8 cellular contexts compared by ENCODE assay signal in the genomic region with DNA sequence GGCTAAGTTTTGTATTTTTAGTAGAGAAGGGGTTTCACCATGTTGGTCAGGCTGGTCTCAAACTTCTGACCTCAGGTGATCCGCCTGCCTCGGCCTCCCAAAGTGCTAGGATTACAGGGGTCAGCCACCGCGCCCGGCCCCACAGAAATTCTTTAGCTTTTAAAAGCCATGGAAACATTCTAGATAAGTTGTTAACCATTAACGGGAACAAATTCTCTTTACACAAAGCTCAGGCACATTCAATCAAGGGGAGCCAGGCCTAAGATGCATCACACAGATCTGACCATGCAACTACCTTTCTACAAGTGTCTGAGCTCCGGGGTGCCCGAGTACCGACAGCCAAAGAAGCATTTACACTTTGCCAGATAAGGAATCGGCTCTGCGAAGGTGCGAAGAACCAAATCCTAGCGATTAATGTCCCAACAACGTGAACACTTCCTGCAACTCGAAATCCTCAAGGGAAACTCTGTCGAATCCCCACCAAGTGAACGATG. TPM values are rescaled to one million over a fixed set of nuclear protein-coding genes. Genes with fewer than 3 reads are reported as not detected.
DNase-seq lines count a peak whose midpoint lies in the region; ATAC-seq and TF ChIP-seq lines count a peak whose summit lies in the region.

No MANE protein-coding gene starts in this region.

- no peaks in the 10 kb centered on the region for H3K36me3 ChIP-seq in breast epithelium

- H3K9me3 ChIP-seq in breast epithelium (no peaks in the 10 kb centered on the region), mononuclear cell (ENCODE audit: low read depth, low read length) (no peaks in the 10 kb centered on the region)

- peak; percentile 33 for DNase-seq in 8988T
- no peak for DNase-seq in HFFc6
- no peak for DNase-seq in breast epithelium (ENCODE audit: low spot score in 2 of 2)
- DNase-seq in GM13977 (ENCODE audit: low spot score) = no peak
- no peak for DNase-seq in NCI-H1436 (lab: John Stamatoyannopoulos, UW)
- no peak for DNase-seq in ureter (ENCODE audit: low spot score)

- no peak for TF ChIP-seq POLR2A in breast epithelium (IDR thresholded peaks at IDR 0.05)

- ATAC-seq in HG02642 (IDR thresholded peaks at IDR 0.05; ENCODE audit: poor library complexity, unreplicated experiment) = no peak

- intact Hi-C loops in breast epithelium (cut with DNase I; ENCODE audit: low total_unique reads) = no loop called here

- peaks cover 0 to 3% of the 10 kb centered on the region in 2 donors for H3K4me1 ChIP-seq in breast epithelium
- peaks cover 29% of the 10 kb centered on the region for H3K4me1 ChIP-seq in mononuclear cell (ENCODE audit: insufficient read depth, low read length)

- in situ Hi-C loops in GM13977 (cut with MboI; ENCODE audit: low pct_unique_long_range_greater_than_20kb, low sequenced_read_pairs, unreplicated experiment) = no loop called here

- H3K4me3 ChIP-seq in breast epithelium (peak overlapping the region; percentile 96 to 100 (median 99)), mononuclear cell (ENCODE audit: low read length) (peak overlapping the region; percentile 91)

- H3K27ac Mint-ChIP-seq in HFFc6 = peak overlapping the region; percentile 72

- no peaks in the 10 kb centered on the region; the same call in none of the 2 replicates for H3K27me3 Mint-ChIP-seq in HFFc6 (ENCODE audit: insufficient read depth)

- no peaks in the 10 kb centered on the region for H3K27me3 ChIP-seq in breast epithelium
- no peaks in the 10 kb centered on the region for H3K27me3 ChIP-seq in mononuclear cell (ENCODE audit: insufficient read depth, low read length)

- H3K9me3 Mint-ChIP-seq in HFFc6 = no peaks in the 10 kb centered on the region

- H3K27ac ChIP-seq in breast epithelium = peak overlapping the region in 1 of 2 donors; percentile 85

- peaks cover 54% of the 10 kb centered on the region for H3K4me1 Mint-ChIP-seq in HFFc6 (ENCODE audit: low read depth)

- TF ChIP-seq CTCF in HFFc6 (IDR thresholded peaks at IDR 0.05) (no peak), breast epithelium (IDR thresholded peaks at IDR 0.05) (no peak), GM13977 (IDR thresholded peaks at IDR 0.05; ENCODE audit: extremely low read depth, insufficient read depth, missing control alignments) (no peak)

- peaks cover 51% of the 10 kb centered on the region for H3K36me3 Mint-ChIP-seq in HFFc6 (ENCODE audit: low read depth)

- H3K4me3 Mint-ChIP-seq in HFFc6 = peak overlapping the region; percentile 94

RNA-seq across cellular contexts. Expression of a gene that starts 1.0 kb away (rescaled TPM):
- 10 to 100 TPM; 31.7 to 38.4 (median 36.6) TPM for total RNA-seq in HFFc6 (2021; fragmentation: NEBNext Ultra II Directional; extraction: Animal tissue kit (Norgen Biotek cat#: 25700))
- total RNA-seq in breast epithelium (10 to 100 TPM; 18.1 to 30.8 (median 30.7) TPM), mononuclear cell (18.4 TPM), ureter (34.3 TPM)

RNA-seq across cellular contexts. Expression of a gene that starts 1.2 kb away (rescaled TPM):
- total RNA-seq in HFFc6 (2021; fragmentation: NEBNext Ultra II Directional; extraction: Animal tissue kit (Norgen Biotek cat#: 25700)) = 100 to 1,000 TPM; 427 to 518 (median 497) TPM
- total RNA-seq in breast epithelium = 100 to 1,000 TPM; 355 to 425 (median 400) TPM
- 322 TPM for total RNA-seq in mononuclear cell
- 485 TPM for total RNA-seq in ureter

RNA-seq across cellular contexts. Expression of a gene that starts 47.4 kb away (rescaled TPM):
- total RNA-seq in HFFc6 (2021; fragmentation: NEBNext Ultra II Directional; extraction: Animal tissue kit (Norgen Biotek cat#: 25700)) = 10 to 100 TPM; 13.4 to 18.6 (median 15.7) TPM
- 1 to 10 TPM in 2 of 3 donors, under 1 TPM in 1; 0.80 to 7.2 (median 6.7) TPM for total RNA-seq in breast epithelium
- 4.3 TPM for total RNA-seq in mononuclear cell
- total RNA-seq in ureter = 33.6 TPM
